1 cellular context compared by ENCODE assay signal in genomic region chr12:95480230-95480629, GRCh38.
TF ChIP-seq lines count a peak whose summit lies in the region.

No MANE protein-coding gene starts in this region.

TF ChIP-seq in GM12878, 131 proteins besides CTCF, POLR2A, EP300 and RAD21 (continued from another document):
- no peak for TF ChIP-seq NFXL1 (IDR thresholded peaks at IDR 0.05; ENCODE audit: borderline replicate concordance)
- no peak for TF ChIP-seq USF1 (IDR thresholded peaks at IDR 0.05; ENCODE audit: borderline replicate concordance, extremely low read length, insufficient read depth, low read depth, low read length)
- no peak for TF ChIP-seq SIN3A (IDR thresholded peaks at IDR 0.05; ENCODE audit: low read depth, low read length)
- no peak for TF ChIP-seq ZNF384 (IDR thresholded peaks at IDR 0.05; ENCODE audit: borderline replicate concordance, low read depth, low read length)
- TF ChIP-seq PML (IDR thresholded peaks at IDR 0.05; ENCODE audit: low read length) = no peak
- TF ChIP-seq ATF7 (IDR thresholded peaks at IDR 0.05; ENCODE audit: low read depth) = no peak
- no peak for TF ChIP-seq JUNB (IDR thresholded peaks at IDR 0.05)
- TF ChIP-seq JUND (IDR thresholded peaks at IDR 0.05; ENCODE audit: low read depth, low read length) = no peak
- no peak for TF ChIP-seq IKZF1 (conservative IDR thresholded peaks at IDR 0.05)
- no peak for TF ChIP-seq PAX5 (IDR thresholded peaks at IDR 0.05; ENCODE audit: borderline replicate concordance, low read depth, low read length)
- no peak for TF ChIP-seq TARDBP (IDR thresholded peaks at IDR 0.05; ENCODE audit: borderline replicate concordance)
- no peak for TF ChIP-seq EGR1 (IDR thresholded peaks at IDR 0.05; ENCODE audit: borderline replicate concordance in 1 of 2, low read depth in 2 of 2, low read length in 2 of 2)
TF ChIP-seq in GM12878: peak in this region for 0.
